ENCODE assay signal across 7 cellular contexts in the genomic region with DNA sequence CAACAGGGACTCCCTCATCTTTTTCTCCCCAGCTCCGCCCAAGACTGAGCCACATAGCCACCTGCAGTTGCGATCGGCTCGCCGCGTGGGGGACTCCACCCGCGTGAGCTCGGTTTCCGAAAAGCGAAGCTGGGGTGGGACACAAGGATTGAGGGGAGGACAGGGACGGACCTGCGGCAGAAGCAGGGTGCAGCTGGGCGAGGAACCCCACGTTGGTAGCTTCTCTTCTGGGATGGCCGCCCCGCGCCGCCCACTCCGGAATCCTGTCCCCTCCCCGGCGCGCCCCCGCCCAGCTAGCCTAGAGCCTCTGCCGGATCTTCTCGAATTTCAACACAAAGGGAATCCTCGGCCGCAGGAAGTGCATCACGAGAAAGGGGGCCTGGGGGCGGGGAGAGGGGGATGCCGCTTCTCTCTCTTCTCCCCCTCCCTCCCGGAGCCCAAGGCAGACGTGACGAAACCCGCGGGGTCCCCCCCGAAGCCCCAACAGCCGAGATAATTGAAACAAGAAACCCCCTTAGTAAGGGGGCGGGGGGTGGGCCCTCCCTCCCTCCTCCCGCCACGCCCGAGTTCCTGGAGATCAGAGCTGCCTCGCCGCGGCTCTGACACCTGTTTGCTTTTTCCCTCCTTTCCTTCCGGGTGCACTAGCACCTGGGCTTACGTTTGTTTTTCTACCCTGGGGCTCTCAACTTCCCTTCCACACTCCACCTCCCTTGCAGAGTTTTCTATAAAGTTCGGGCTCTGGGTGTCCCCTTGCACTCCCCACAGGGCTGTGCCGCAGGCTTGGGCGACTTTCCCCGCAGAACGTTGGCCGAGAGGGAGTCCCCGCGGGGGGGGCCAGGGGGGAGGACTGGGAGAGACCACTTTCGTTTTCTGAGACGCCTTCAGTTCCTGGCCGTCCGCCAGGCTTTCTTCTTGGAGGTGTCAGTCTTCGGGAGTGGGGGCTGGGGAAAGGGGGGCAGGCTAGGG. TPM values are rescaled to one million over a fixed set of nuclear protein-coding genes. Genes with fewer than 3 reads are reported as not detected.
A peak's percentile ranks its signal among the peaks of the same experiment; 100 is the strongest.
DNase-seq lines count a peak whose midpoint lies in the region; ATAC-seq, FAIRE-seq and TF ChIP-seq lines count a peak whose summit lies in the region.

No MANE protein-coding gene starts in this region.

- H3K27me3 ChIP-seq in WERI-Rb-1 (ENCODE audit: insufficient read depth, low read depth, severe bottlenecking) (no peaks in the 10 kb centered on the region), small intestine (ENCODE audit: control insufficient read depth in 2 of 2, insufficient read depth in 2 of 2, low read length in 2 of 2) (peaks cover 0 to 2% of the 10 kb centered on the region in 2 donors)

- no peak for FAIRE-seq in small intestine (lab: Jason Lieb, UNC)

- TF ChIP-seq CTCF in WERI-Rb-1 (IDR thresholded peaks at IDR 0.05; ENCODE audit: low read depth, low read length): peak; percentile 54
- TF ChIP-seq CTCF in cardiac fibroblast (IDR thresholded peaks at IDR 0.05; ENCODE audit: low read depth, low read length): peak; percentile 59

- H3K36me3 ChIP-seq in WERI-Rb-1: no peaks in the 10 kb centered on the region
- H3K36me3 ChIP-seq in small intestine (ENCODE audit: control insufficient read depth in 2 of 2, insufficient read depth in 2 of 2, low read length in 2 of 2): no peaks in the 10 kb centered on the region

- 0 to 1% (median 1%) methylated on average over 56 to 60 of the region's 60 CpGs for WGBS in small intestine, 3 donors

- peak; percentile 74 for ATAC-seq in GM18519 (IDR thresholded peaks at IDR 0.05; ENCODE audit: low FRiP score, unreplicated experiment)
- peak; percentile 72 for ATAC-seq in HG03039 (IDR thresholded peaks at IDR 0.05; ENCODE audit: unreplicated experiment)

- H3K9me3 ChIP-seq in WERI-Rb-1 (ENCODE audit: severe bottlenecking) (no peaks in the 10 kb centered on the region), small intestine (ENCODE audit: control insufficient read depth, low read depth) (no peaks in the 10 kb centered on the region)

- H3K27ac ChIP-seq in WERI-Rb-1 (peak overlapping the region; percentile 91), small intestine (ENCODE audit: low read depth in 1 of 2, low read length in 1 of 2) (peak overlapping the region in 1 of 2 donors; percentile 91)

- H3K4me1 ChIP-seq in small intestine (ENCODE audit: control insufficient read depth in 2 of 2, insufficient read depth in 1 of 2, low read depth in 1 of 2, low read length in 1 of 2): peaks cover 0 to 4% of the 10 kb centered on the region in 2 donors

- DNase-seq in NCI-H2107 (lab: John Stamatoyannopoulos, UW): peak; percentile 81
- DNase-seq in WERI-Rb-1: peak; percentile 92
- peak; percentile 29 to 50 for DNase-seq in cardiac fibroblast (ENCODE audit: low read depth in 2 of 2)
- peak; percentile 72 for DNase-seq in inferior parietal cortex (ENCODE audit: extremely low spot score)
- peak; percentile 71 for DNase-seq in small intestine

- H3K4me3 ChIP-seq in WERI-Rb-1 (ENCODE audit: low read depth, low read length): peak overlapping the region; percentile 97
- peak overlapping the region; percentile 54 to 69 for H3K4me3 ChIP-seq in cardiac fibroblast (replicated peaks in 1 of 2; ENCODE audit: low read depth in 2 of 2, low read length in 2 of 2)
- peak overlapping the region; percentile 66 to 68 for H3K4me3 ChIP-seq in small intestine (ENCODE audit: low read depth in 1 of 2, low read length in 2 of 2)

RNA-seq across cellular contexts. Expression of gene KCNH8, which starts 1.3 kb away (rescaled TPM):
- under 1 TPM in 1 of 3 donors, not detected in 2; 0.66 TPM for polyA plus RNA-seq in small intestine

Comparison
In these comparisons a context has a peak if more than half of its experiments do, and no peak if none do; other contexts are left out.
1. DNase-seq: peak in every context shown above with its lines; median percentile 92 in WERI-Rb-1; 81 in NCI-H2107; 72 in inferior parietal cortex; 71 in small intestine; 40 in cardiac fibroblast.